In genomic region chr20:25622049-25622448, GRCh38 we compare ENCODE assay signal across 11 cellular contexts. TPM values are rescaled to one million over a fixed set of nuclear protein-coding genes. Genes with fewer than 3 reads are reported as not detected.
DNase-seq lines count a peak whose midpoint lies in the region; ATAC-seq and TF ChIP-seq lines count a peak whose summit lies in the region.
"Had no signal": no experiment of that assay in that cellular context is flagged by ENCODE, and none has a peak within 500 bp of the region (broad histone marks: within the 10 kb centered on the region; RNA-seq: fewer than 3 reads in every experiment).

No MANE protein-coding gene starts in this region.

- no peak overlapping the region for H3K27ac Mint-ChIP-seq in activated naive CD8-positive, alpha-beta T cell treated with anti-CD3 and anti-CD28 coated beads, Interleukin-2, amount 50 U/mL, for 24 hours

- no peaks in the 10 kb centered on the region for H3K36me3 ChIP-seq in HUES64 (ENCODE audit: insufficient read depth, low read length)
- peaks cover 5% of the 10 kb centered on the region for H3K36me3 ChIP-seq in mesodermal cell (ENCODE audit: control insufficient read depth, insufficient read depth, low read length)
- H3K36me3 ChIP-seq in vagina, result no peaks in the 10 kb centered on the region
- H3K36me3 ChIP-seq: heart right ventricle had no signal

- ATAC-seq in activated naive CD8-positive, alpha-beta T cell treated with anti-CD3 and anti-CD28 coated beads, Interleukin-2, amount 50 U/mL, for 24 hours, result no peak
- ATAC-seq: heart right ventricle had no signal

- WGBS in HUES64, result 93% methylated on average over 6 of the region's 6 CpGs
- WGBS in mesodermal cell (ENCODE audit: insufficient coverage in 2 of 2), 2 experiments, result 83 to 100% methylated on average over 1 to 3 of the region's 6 CpGs

- TF ChIP-seq CTCF in C4-2B (conservative IDR thresholded peaks at IDR 0.05) (no peak), vagina (IDR thresholded peaks at IDR 0.05) (no peak)

- peak overlapping the region; percentile 100; the same call in 1 of the 2 replicates for H3K27ac ChIP-seq in C4-2B
- no peak overlapping the region for H3K27ac ChIP-seq in HUES64 (ENCODE audit: low read depth, low read length)
- H3K27ac ChIP-seq in mesodermal cell (ENCODE audit: low read depth, low read length, severe bottlenecking), result no peak overlapping the region
- no peak overlapping the region for H3K27ac ChIP-seq in vagina

- no peak overlapping the region for H3K9ac ChIP-seq in HUES64 (ENCODE audit: low read depth, low read length)

- peaks cover 3% of the 10 kb centered on the region for H3K36me3 Mint-ChIP-seq in activated naive CD8-positive, alpha-beta T cell treated with anti-CD3 and anti-CD28 coated beads, Interleukin-2, amount 50 U/mL, for 24 hours (ENCODE audit: low read depth)

- H3K27me3 ChIP-seq in HUES64 (ENCODE audit: insufficient read depth, low read length) (peaks cover 24% of the 10 kb centered on the region), vagina (no peaks in the 10 kb centered on the region)
- H3K27me3 ChIP-seq: heart right ventricle had no signal

- peaks cover 2% of the 10 kb centered on the region for H3K27me3 Mint-ChIP-seq in activated naive CD8-positive, alpha-beta T cell treated with anti-CD3 and anti-CD28 coated beads, Interleukin-2, amount 50 U/mL, for 24 hours

- no peaks in the 10 kb centered on the region for H3K9me3 ChIP-seq in HUES64 (ENCODE audit: insufficient read depth, low read depth, low read length)
- H3K9me3 ChIP-seq in mesodermal cell (ENCODE audit: control insufficient read depth, low read length), result no peaks in the 10 kb centered on the region
- H3K9me3 ChIP-seq in vagina, result no peaks in the 10 kb centered on the region
- H3K9me3 ChIP-seq: heart right ventricle had no signal

- TF ChIP-seq POLR2A in vagina (IDR thresholded peaks at IDR 0.05), result no peak

- peak overlapping the region; percentile 84 for H3K4me3 Mint-ChIP-seq in activated naive CD8-positive, alpha-beta T cell treated with anti-CD3 and anti-CD28 coated beads, Interleukin-2, amount 50 U/mL, for 24 hours

- no peaks in the 10 kb centered on the region for H3K9me3 Mint-ChIP-seq in activated naive CD8-positive, alpha-beta T cell treated with anti-CD3 and anti-CD28 coated beads, Interleukin-2, amount 50 U/mL, for 24 hours

- peaks cover 20% of the 10 kb centered on the region for H3K4me1 ChIP-seq in HUES64 (ENCODE audit: insufficient read depth, low read length)
- H3K4me1 ChIP-seq in mesodermal cell (ENCODE audit: control insufficient read depth, insufficient read depth, low read length, poor library complexity, severe bottlenecking), result peaks cover 3% of the 10 kb centered on the region
- peaks cover 9% of the 10 kb centered on the region for H3K4me1 ChIP-seq in vagina

- H3K4me3 ChIP-seq in HUES64 (ENCODE audit: low read length) (0 out of 2 replicates have a peak overlapping the region, but pooled peaks have one; percentile 75), mesodermal cell (ENCODE audit: extremely low read depth, insufficient read depth, low read length, poor library complexity, severe bottlenecking) (peak overlapping the region; percentile 89), vagina (no peak overlapping the region)

- intact Hi-C loops in vagina (cut with DNase I), result no loop called here

- peaks cover 25% of the 10 kb centered on the region for H3K4me1 Mint-ChIP-seq in activated naive CD8-positive, alpha-beta T cell treated with anti-CD3 and anti-CD28 coated beads, Interleukin-2, amount 50 U/mL, for 24 hours

- no peak for DNase-seq in activated naive CD8-positive, alpha-beta T cell treated with anti-CD3 and anti-CD28 coated beads, Interleukin-2, amount 50 U/mL, for 24 hours
- DNase-seq in vagina (ENCODE audit: extremely low spot score in 2 of 2) (no peak), AG08396 (ENCODE audit: low spot score) (no peak), NCI-H1436 (lab: John Stamatoyannopoulos, UW) (no peak)
- no peak for DNase-seq in activated CD4-positive, CD25-positive, alpha-beta regulatory T cell treated with anti-CD3 and anti-CD28 coated beads, Interleukin-2, amount 50 U/mL, for 72 hours
- DNase-seq: heart right ventricle, NCI-H2227 treated with DMSO at 0.1 percent for 48 hours, T1000 had no signal

RNA-seq across cellular contexts. Expression of gene NANP, which starts 1.8 kb away (rescaled TPM):
- polyA plus RNA-seq in HUES64 (2013, experiment 1 of 2), result 6.1 TPM
- 7.2 TPM for polyA plus RNA-seq in HUES64 (2013, experiment 2 of 2)
- 5.9 TPM for polyA plus RNA-seq in mesodermal cell (2013, experiment 1 of 2)
- 5.4 TPM for polyA plus RNA-seq in mesodermal cell (2013, experiment 2 of 2)
- 3.7 TPM for total RNA-seq in vagina

RNA-seq across cellular contexts. Expression of gene NINL, which starts 36.7 kb away (rescaled TPM):
- 15.0 TPM for polyA plus RNA-seq in HUES64 (2013, experiment 1 of 2)
- 20.4 TPM for polyA plus RNA-seq in HUES64 (2013, experiment 2 of 2)
- polyA plus RNA-seq in mesodermal cell (2013, experiment 1 of 2), result 36.2 TPM
- 36.7 TPM for polyA plus RNA-seq in mesodermal cell (2013, experiment 2 of 2)
- 11.5 TPM for total RNA-seq in vagina

Comparison
In these comparisons a context has a peak if more than half of its experiments do, and no peak if none do; other contexts are left out.
1. H3K4me3 ChIP-seq: peak in HUES64 (single experiment) and mesodermal cell (single experiment); none in vagina (0 of 2).